2 cellular contexts compared by ENCODE assay signal in genomic region chrX:150990910-150991309, GRCh38.
TF ChIP-seq lines count a peak whose summit lies in the region.

No MANE protein-coding gene starts in this region.

TF ChIP-seq in SK-N-SH treated with all-trans-retinoic acid at 6 μM for 48 hours, 23 proteins besides CTCF, POLR2A, EP300 and RAD21 (continued from another document):
- TF ChIP-seq, protein P1, sequence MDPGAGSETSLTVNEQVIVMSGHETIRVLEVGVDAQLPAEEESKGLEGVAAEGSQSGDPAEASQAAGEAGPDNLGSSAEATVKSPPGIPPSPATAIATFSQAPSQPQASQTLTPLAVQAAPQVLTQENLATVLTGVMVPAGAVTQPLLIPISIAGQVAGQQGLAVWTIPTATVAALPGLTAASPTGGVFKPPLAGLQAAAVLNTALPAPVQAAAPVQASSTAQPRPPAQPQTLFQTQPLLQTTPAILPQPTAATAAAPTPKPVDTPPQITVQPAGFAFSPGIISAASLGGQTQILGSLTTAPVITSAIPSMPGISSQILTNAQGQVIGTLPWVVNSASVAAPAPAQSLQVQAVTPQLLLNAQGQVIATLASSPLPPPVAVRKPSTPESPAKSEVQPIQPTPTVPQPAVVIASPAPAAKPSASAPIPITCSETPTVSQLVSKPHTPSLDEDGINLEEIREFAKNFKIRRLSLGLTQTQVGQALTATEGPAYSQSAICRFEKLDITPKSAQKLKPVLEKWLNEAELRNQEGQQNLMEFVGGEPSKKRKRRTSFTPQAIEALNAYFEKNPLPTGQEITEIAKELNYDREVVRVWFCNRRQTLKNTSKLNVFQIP (CRISPR knock-in tag; IDR thresholded peaks at IDR 0.05; ENCODE audit: borderline replicate concordance, low read depth): no peak

TF ChIP-seq in SK-N-SH, 30 proteins besides CTCF, POLR2A, EP300 and RAD21 (continued from another document):
- TF ChIP-seq USF1 (IDR thresholded peaks at IDR 0.05; ENCODE audit: borderline replicate concordance, low read depth) (no peak), NRF1 (IDR thresholded peaks at IDR 0.05; ENCODE audit: low read depth, low read length) (no peak), REST (IDR thresholded peaks at IDR 0.05; ENCODE audit: low read depth, low read length) (no peak), POLR2AphosphoS5 (IDR thresholded peaks at IDR 0.05; ENCODE audit: low read depth, low read length) (no peak)
- TF ChIP-seq, protein P2, sequence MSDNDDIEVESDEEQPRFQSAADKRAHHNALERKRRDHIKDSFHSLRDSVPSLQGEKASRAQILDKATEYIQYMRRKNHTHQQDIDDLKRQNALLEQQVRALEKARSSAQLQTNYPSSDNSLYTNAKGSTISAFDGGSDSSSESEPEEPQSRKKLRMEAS (IDR thresholded peaks at IDR 0.05; ENCODE audit: low read depth): no peak
